Comparison of ENCODE assay signal across 13 cellular contexts in genomic region chr12:113889076-113889475, GRCh38.
DNase-seq lines count a peak whose midpoint lies in the region; ATAC-seq and TF ChIP-seq lines count a peak whose summit lies in the region.
"Had no signal": no experiment of that assay in that cellular context is flagged by ENCODE, and none has a peak within 500 bp of the region (broad histone marks: within the 10 kb centered on the region; RNA-seq: fewer than 3 reads in every experiment).

No MANE protein-coding gene starts in this region.

- H3K4me1 Mint-ChIP-seq in natural killer cell treated with Interleukin-12 subunit alpha and Interleukin-12 subunit beta and Interleukin-15 and Interleukin-18, amount 100 ng/mL, for 72 hours (ENCODE audit: low read depth in 2 of 2): no peaks in the 10 kb centered on the region
- H3K4me1 Mint-ChIP-seq in natural killer cell (peaks cover 0 to 4% of the 10 kb centered on the region in 2 donors), endothelial cell (ENCODE audit: unreplicated experiment) (peaks cover 9% of the 10 kb centered on the region)

- no peaks in the 10 kb centered on the region for H3K27me3 Mint-ChIP-seq in natural killer cell treated with Interleukin-12 subunit alpha and Interleukin-12 subunit beta and Interleukin-15 and Interleukin-18, amount 100 ng/mL, for 72 hours
- no peaks in the 10 kb centered on the region for H3K27me3 Mint-ChIP-seq in natural killer cell (ENCODE audit: low read depth in 2 of 2)
- H3K27me3 Mint-ChIP-seq in endothelial cell (ENCODE audit: unreplicated experiment): peaks cover 2% of the 10 kb centered on the region

- no peaks in the 10 kb centered on the region for H3K9me3 Mint-ChIP-seq in natural killer cell treated with Interleukin-12 subunit alpha and Interleukin-12 subunit beta and Interleukin-15 and Interleukin-18, amount 100 ng/mL, for 72 hours
- H3K9me3 Mint-ChIP-seq in natural killer cell (no peaks in the 10 kb centered on the region), endothelial cell (ENCODE audit: unreplicated experiment) (no peaks in the 10 kb centered on the region)
- H3K9me3 Mint-ChIP-seq: T-helper 2 cell treated with Interferon-gamma antibody and Interleukin-4, amounts not matched to agents 5 μg/mL and 100 μg/mL, for 36 hours had no signal

- H3K36me3 Mint-ChIP-seq in natural killer cell treated with Interleukin-12 subunit alpha and Interleukin-12 subunit beta and Interleukin-15 and Interleukin-18, amount 100 ng/mL, for 72 hours: no peaks in the 10 kb centered on the region
- H3K36me3 Mint-ChIP-seq in natural killer cell (no peaks in the 10 kb centered on the region), endothelial cell (ENCODE audit: low read depth, unreplicated experiment) (peaks cover 4% of the 10 kb centered on the region)

- H3K4me3 ChIP-seq in fibroblast of villous mesenchyme (ENCODE audit: low read depth, low read length): no peak overlapping the region
- H3K4me3 ChIP-seq: body of pancreas had no signal

- intact Hi-C loops in natural killer cell (cut with micrococcal nuclease): no loop called here

- H3K4me3 Mint-ChIP-seq in natural killer cell treated with Interleukin-12 subunit alpha and Interleukin-12 subunit beta and Interleukin-15 and Interleukin-18, amount 100 ng/mL, for 72 hours: no peak overlapping the region
- H3K4me3 Mint-ChIP-seq in natural killer cell (no peak overlapping the region), endothelial cell (ENCODE audit: unreplicated experiment) (no peak overlapping the region)
- H3K4me3 Mint-ChIP-seq: T-helper 2 cell treated with Interferon-gamma antibody and Interleukin-4, amounts not matched to agents 5 μg/mL and 100 μg/mL, for 36 hours had no signal

- TF ChIP-seq CTCF in natural killer cell (IDR thresholded peaks at IDR 0.05) (no peak), fibroblast of villous mesenchyme (IDR thresholded peaks at IDR 0.05; ENCODE audit: insufficient read depth, low read depth, low read length) (peak; percentile 6), endothelial cell (IDR thresholded peaks at IDR 0.05; ENCODE audit: unreplicated experiment) (no peak)

- DNase-seq in natural killer cell treated with Interleukin-12 subunit alpha and Interleukin-12 subunit beta and Interleukin-15 and Interleukin-18, amount 100 ng/mL, for 72 hours (ENCODE audit: low spot score): peak; percentile 10
- DNase-seq in natural killer cell: no peak
- peak; percentile 19 for DNase-seq in fibroblast of villous mesenchyme (ENCODE audit: low read depth)
- DNase-seq in NCI-H1930 (lab: John Stamatoyannopoulos, UW): no peak
- no peak for DNase-seq in endothelial cell (ENCODE audit: low spot score)
- DNase-seq: AML-193; body of pancreas; HCEC 1CT; stimulated activated CD4-positive, alpha-beta T cell treated with anti-CD3 and anti-CD28 coated beads, Interleukin-2, amount 100 ng/mL, for 24 hours had no signal

- no peak for ATAC-seq in natural killer cell treated with Interleukin-12 subunit alpha and Interleukin-12 subunit beta and Interleukin-15 and Interleukin-18, amount 100 ng/mL, for 72 hours
- ATAC-seq in natural killer cell (no peak), SK-N-SH treated with all-trans-retinoic acid at 6 μM for 48 hours (peak; percentile 55), HG03342 (IDR thresholded peaks at IDR 0.05; ENCODE audit: unreplicated experiment) (no peak), GM19395 (IDR thresholded peaks at IDR 0.05; ENCODE audit: unreplicated experiment) (no peak)
- ATAC-seq: body of pancreas had no signal

- H3K27ac Mint-ChIP-seq in natural killer cell treated with Interleukin-12 subunit alpha and Interleukin-12 subunit beta and Interleukin-15 and Interleukin-18, amount 100 ng/mL, for 72 hours: no peak overlapping the region
- H3K27ac Mint-ChIP-seq in natural killer cell (no peak overlapping the region), endothelial cell (ENCODE audit: unreplicated experiment) (no peak overlapping the region)
- H3K27ac Mint-ChIP-seq: T-helper 2 cell treated with Interferon-gamma antibody and Interleukin-4, amounts not matched to agents 5 μg/mL and 100 μg/mL, for 36 hours had no signal

TF ChIP-seq in SK-N-SH treated with all-trans-retinoic acid at 6 μM for 48 hours, 23 proteins besides CTCF, POLR2A, EP300 and RAD21:
- TF ChIP-seq ARNTL (CRISPR knock-in tag; IDR thresholded peaks at IDR 0.05; ENCODE audit: borderline replicate concordance, low read depth) (no peak), ZC3H10 (CRISPR knock-in tag; IDR thresholded peaks at IDR 0.05) (no peak), TCF4 (CRISPR knock-in tag; IDR thresholded peaks at IDR 0.05; ENCODE audit: borderline replicate concordance) (no peak), PPARA (CRISPR knock-in tag; IDR thresholded peaks at IDR 0.05; ENCODE audit: borderline replicate concordance) (no peak), RARB (CRISPR knock-in tag; IDR thresholded peaks at IDR 0.05) (no peak)
TF ChIP-seq in SK-N-SH treated with all-trans-retinoic acid at 6 μM for 48 hours: peak in this region for 0.

Comparison
In these comparisons a context has a peak if more than half of its experiments do, and no peak if none do; other contexts are left out.
1. DNase-seq: peak in natural killer cell treated with Interleukin-12 subunit alpha and Interleukin-12 subunit beta and Interleukin-15 and Interleukin-18, amount 100 ng/mL, for 72 hours (single experiment) and fibroblast of villous mesenchyme (single experiment); none in natural killer cell (single experiment), NCI-H1930 (0 of 2) and endothelial cell (single experiment).